In the genomic region with DNA sequence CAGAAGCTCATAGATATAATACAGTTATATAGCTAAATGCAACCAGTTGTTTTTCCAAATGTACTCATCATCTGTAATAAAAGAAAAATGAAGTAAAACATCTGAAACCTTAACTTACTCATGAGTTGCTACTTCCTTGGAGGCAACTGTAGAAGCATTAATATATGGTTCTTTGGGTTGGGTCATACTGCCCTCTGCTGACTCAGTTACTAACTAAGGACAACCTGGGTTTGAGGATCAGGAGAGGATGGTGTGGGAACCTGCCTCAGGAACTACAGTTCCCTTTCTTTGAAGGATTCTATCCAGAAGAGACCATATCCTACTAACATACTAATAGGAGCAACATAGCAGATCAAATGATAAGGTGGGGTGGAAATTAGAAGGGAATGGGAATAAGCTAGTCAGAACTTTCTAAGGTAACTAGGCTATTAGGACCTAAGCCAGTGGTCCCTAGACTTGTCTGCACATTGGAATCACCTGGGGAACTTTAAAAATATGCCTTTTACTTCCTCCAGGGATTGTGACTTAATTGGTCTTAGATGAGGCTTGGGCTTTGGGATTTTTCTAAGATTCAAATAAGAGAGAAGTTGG, we compare ENCODE assay signal across 8 cellular contexts. TPM values are rescaled to one million over a fixed set of nuclear protein-coding genes. Genes with fewer than 3 reads are reported as not detected.
A peak's percentile ranks its signal among the peaks of the same experiment; 100 is the strongest.
DNase-seq lines count a peak whose midpoint lies in the region; ATAC-seq, FAIRE-seq and TF ChIP-seq lines count a peak whose summit lies in the region.

No MANE protein-coding gene starts in this region.

- FAIRE-seq in GM12891 (lab: Jason Lieb, UNC) = peak; percentile 58

- no peak for TF ChIP-seq POLR2A in GM12891 (IDR thresholded peaks at IDR 0.05; ENCODE audit: low read depth, low read length)

- H3K4me2 ChIP-seq in Karpas-422 (ENCODE audit: low read depth, low read length, poor library complexity, severe bottlenecking) = no peak overlapping the region

- no peaks in the 10 kb centered on the region for H3K79me2 ChIP-seq in Karpas-422 (ENCODE audit: low read length)

- TF ChIP-seq CTCF in WTC11 (IDR thresholded peaks at IDR 0.05) (no peak), progenitor cell of endocrine pancreas (IDR thresholded peaks at IDR 0.05; ENCODE audit: unreplicated experiment) (peak; percentile 56)

- no peak overlapping the region for H3K27ac ChIP-seq in CD4-positive, alpha-beta memory T cell (ENCODE audit: low read depth, low read length)
- H3K27ac ChIP-seq in Karpas-422 (ENCODE audit: low read length) = no peak overlapping the region

- peak; percentile 24 to 34 (median 33) for DNase-seq in CD4-positive, alpha-beta memory T cell
- DNase-seq in GM12891 (ENCODE audit: insufficient read length, low spot score) = no peak
- peak; percentile 84 for DNase-seq in Karpas-422
- DNase-seq in WTC11 (ENCODE audit: low spot score) = no peak
- peak; percentile 46 for DNase-seq in fibroblast of the conjunctiva (ENCODE audit: low read depth)
- DNase-seq in progenitor cell of endocrine pancreas (ENCODE audit: low spot score, unreplicated experiment) = no peak
- DNase-seq in effector CD8-positive, alpha-beta T cell (lab: John Stamatoyannopoulos, UW) = no peak

- H3K4me3 ChIP-seq in CD4-positive, alpha-beta memory T cell (ENCODE audit: low read length in 2 of 2) = no peak overlapping the region
- H3K4me3 ChIP-seq in Karpas-422 (ENCODE audit: low read length) = no peak overlapping the region

- no peaks in the 10 kb centered on the region for H3K9me3 ChIP-seq in CD4-positive, alpha-beta memory T cell (ENCODE audit: control insufficient read depth in 1 of 2, low read length in 2 of 2)
- no peaks in the 10 kb centered on the region for H3K9me3 ChIP-seq in Karpas-422 (ENCODE audit: low read length)

- CTCF ChIA-PET in CD4-positive, alpha-beta memory T cell (lab: Charles Lee; ENCODE audit: partially characterized antibody) = interaction anchor here (0.6 to 2.9 kb wide), 7 partner anchors 9 to 319 kb away, joined by 3 to 15 read pairs (median 5); no protein-coding TSS in a partner anchor
- CTCF ChIA-PET in WTC11 (lab: Charles Lee) = interaction anchor here (1.1 kb wide), 1 partner anchor 275 kb away, joined by 3 read pairs; no protein-coding TSS in a partner anchor

- intact Hi-C loops in CD4-positive, alpha-beta memory T cell (cut with micrococcal nuclease) = loop anchor here (1.0 to 5.0 kb wide), 3 partner anchors 89 to 319 kb away; partner anchors contain the start of gene SLC25A28

- POLR2A ChIA-PET in CD4-positive, alpha-beta memory T cell (lab: Charles Lee; ENCODE audit: partially characterized antibody) = no interaction called here
- POLR2A ChIA-PET in WTC11 (lab: Charles Lee) = no interaction called here

- no peaks in the 10 kb centered on the region for H3K27me3 Mint-ChIP-seq in CD4-positive, alpha-beta memory T cell
- H3K27me3 Mint-ChIP-seq in WTC11 (ENCODE audit: low read depth) (no peaks in the 10 kb centered on the region), progenitor cell of endocrine pancreas (no peaks in the 10 kb centered on the region)

- H3K4me3 Mint-ChIP-seq in CD4-positive, alpha-beta memory T cell = no peak overlapping the region
- no peak overlapping the region for H3K4me3 Mint-ChIP-seq in WTC11
- no peak overlapping the region for H3K4me3 Mint-ChIP-seq in progenitor cell of endocrine pancreas (ENCODE audit: low read depth)

- H3K27ac Mint-ChIP-seq in CD4-positive, alpha-beta memory T cell = peak overlapping the region in 2 of 7 donors; percentile 31 to 80
- H3K27ac Mint-ChIP-seq in WTC11 (no peak overlapping the region), progenitor cell of endocrine pancreas (no peak overlapping the region)

- H3K9me2 ChIP-seq in Karpas-422 (replicated peaks; ENCODE audit: insufficient read depth, low read length) = no peaks in the 10 kb centered on the region

- no peaks in the 10 kb centered on the region for H4K20me1 ChIP-seq in Karpas-422 (ENCODE audit: insufficient read depth, low read depth, low read length)

- no peaks in the 10 kb centered on the region for H3K4me1 ChIP-seq in CD4-positive, alpha-beta memory T cell (ENCODE audit: insufficient read depth, low read length)
- H3K4me1 ChIP-seq in Karpas-422 (ENCODE audit: low read length) = no peaks in the 10 kb centered on the region

- H3K4me1 Mint-ChIP-seq in CD4-positive, alpha-beta memory T cell = peaks cover 0 to 2% (median 0%) of the 10 kb centered on the region in 4 donors
- no peaks in the 10 kb centered on the region for H3K4me1 Mint-ChIP-seq in WTC11
- H3K4me1 Mint-ChIP-seq in progenitor cell of endocrine pancreas (ENCODE audit: low read depth) = no peaks in the 10 kb centered on the region

- H3K27me3 ChIP-seq in CD4-positive, alpha-beta memory T cell (ENCODE audit: insufficient read depth, low read length) = no peaks in the 10 kb centered on the region
- no peaks in the 10 kb centered on the region for H3K27me3 ChIP-seq in Karpas-422 (ENCODE audit: low read length)

- H3K9ac ChIP-seq in Karpas-422 (ENCODE audit: low read length) = no peak overlapping the region

- peaks cover 25 to 62% of the 10 kb centered on the region in 2 donors for H3K36me3 Mint-ChIP-seq in CD4-positive, alpha-beta memory T cell
- peaks cover 20% of the 10 kb centered on the region for H3K36me3 Mint-ChIP-seq in WTC11
- H3K36me3 Mint-ChIP-seq in progenitor cell of endocrine pancreas (ENCODE audit: insufficient read depth) = peaks cover 12% of the 10 kb centered on the region

- H3K36me3 ChIP-seq in CD4-positive, alpha-beta memory T cell (ENCODE audit: insufficient read depth, low read length) = peaks cover 22% of the 10 kb centered on the region
- H3K36me3 ChIP-seq in Karpas-422 (ENCODE audit: insufficient read depth, low read length) = peaks cover 32% of the 10 kb centered on the region

- ATAC-seq in WTC11 (peak; percentile 78), HG03139 (IDR thresholded peaks at IDR 0.05; ENCODE audit: unreplicated experiment) (no peak)

- H3K9me3 Mint-ChIP-seq in CD4-positive, alpha-beta memory T cell = no peaks in the 10 kb centered on the region
- no peaks in the 10 kb centered on the region for H3K9me3 Mint-ChIP-seq in WTC11
- H3K9me3 Mint-ChIP-seq in progenitor cell of endocrine pancreas (ENCODE audit: low read depth) = no peaks in the 10 kb centered on the region

- H2AFZ ChIP-seq in Karpas-422 (ENCODE audit: low read length) = no peak overlapping the region

TF ChIP-seq in GM12891, 5 proteins besides CTCF, POLR2A, EP300 and RAD21:
- TF ChIP-seq PAX5 (IDR thresholded peaks at IDR 0.05; ENCODE audit: insufficient read depth, low read length, severe bottlenecking) (no peak), SPI1 (IDR thresholded peaks at IDR 0.05; ENCODE audit: low read depth, low read length) (no peak), POU2F2 (IDR thresholded peaks at IDR 0.05; ENCODE audit: low read depth, low read length) (no peak), TAF1 (IDR thresholded peaks at IDR 0.05; ENCODE audit: low read depth, low read length) (no peak), POLR2AphosphoS5 (IDR thresholded peaks at IDR 0.05; ENCODE audit: low read depth, low read length) (no peak)

TF ChIP-seq in WTC11, 78 proteins besides CTCF, POLR2A, EP300 and RAD21 (continues in another document):
- no peak for TF ChIP-seq ZSCAN18 (CRISPR knock-in tag; IDR thresholded peaks at IDR 0.05)
- TF ChIP-seq, protein P1, sequence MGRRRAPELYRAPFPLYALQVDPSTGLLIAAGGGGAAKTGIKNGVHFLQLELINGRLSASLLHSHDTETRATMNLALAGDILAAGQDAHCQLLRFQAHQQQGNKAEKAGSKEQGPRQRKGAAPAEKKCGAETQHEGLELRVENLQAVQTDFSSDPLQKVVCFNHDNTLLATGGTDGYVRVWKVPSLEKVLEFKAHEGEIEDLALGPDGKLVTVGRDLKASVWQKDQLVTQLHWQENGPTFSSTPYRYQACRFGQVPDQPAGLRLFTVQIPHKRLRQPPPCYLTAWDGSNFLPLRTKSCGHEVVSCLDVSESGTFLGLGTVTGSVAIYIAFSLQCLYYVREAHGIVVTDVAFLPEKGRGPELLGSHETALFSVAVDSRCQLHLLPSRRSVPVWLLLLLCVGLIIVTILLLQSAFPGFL (CRISPR knock-in tag; IDR thresholded peaks at IDR 0.05; ENCODE audit: borderline replicate concordance) = no peak
- TF ChIP-seq CDX4 (CRISPR knock-in tag; IDR thresholded peaks at IDR 0.05; ENCODE audit: borderline replicate concordance) = no peak
- no peak for TF ChIP-seq RORB (CRISPR knock-in tag; IDR thresholded peaks at IDR 0.05)

RNA-seq across cellular contexts. Expression of gene COX15, which starts 20.7 kb away (rescaled TPM):
- 10 to 100 TPM; 31.1 to 32.1 TPM for total RNA-seq in CD4-positive, alpha-beta memory T cell
- 10 to 100 TPM; 26.0 to 31.8 TPM for polyA plus RNA-seq in CD4-positive, alpha-beta memory T cell
- 22.4 TPM for polyA plus RNA-seq in GM12891 (2012; ENCODE audit: low read depth, missing spikeins)
- total RNA-seq in Karpas-422 (2014; rRNA removed; shearing (Covaris generic); ENCODE audit: low replicate concordance) = 45.6 and 53.3 TPM in 2 replicates
- total RNA-seq in WTC11 (2021) = 39.9 to 41.4 TPM (median 40.4 TPM) in 3 replicates
- 45.4 and 46.6 TPM in 2 replicates for total RNA-seq in progenitor cell of endocrine pancreas

RNA-seq across cellular contexts. Expression of gene CUTC, which starts 20.8 kb away (rescaled TPM):
- 10 to 100 TPM; 29.8 to 35.8 TPM for total RNA-seq in CD4-positive, alpha-beta memory T cell
- polyA plus RNA-seq in CD4-positive, alpha-beta memory T cell = 10 to 100 TPM; 53.2 to 88.8 TPM
- 25.6 TPM for polyA plus RNA-seq in GM12891 (2012; ENCODE audit: low read depth, missing spikeins)
- total RNA-seq in Karpas-422 (2014; rRNA removed; shearing (Covaris generic); ENCODE audit: low replicate concordance) = 20.1 and 22.9 TPM in 2 replicates
- 25.8 to 28.6 TPM (median 27.7 TPM) in 3 replicates for total RNA-seq in WTC11 (2021)
- total RNA-seq in progenitor cell of endocrine pancreas = 11.6 and 13.0 TPM in 2 replicates

RNA-seq across cellular contexts. Expression of gene ENTPD7, which starts 51.9 kb away (rescaled TPM):
- 1 to 10 TPM; 3.7 to 3.9 TPM for total RNA-seq in CD4-positive, alpha-beta memory T cell
- polyA plus RNA-seq in CD4-positive, alpha-beta memory T cell = 1 to 10 TPM; 1.7 to 2.2 TPM
- 0.94 TPM for polyA plus RNA-seq in GM12891 (2012; ENCODE audit: low read depth, missing spikeins)
- 4.9 TPM in 2 replicates for total RNA-seq in Karpas-422 (2014; rRNA removed; shearing (Covaris generic); ENCODE audit: low replicate concordance)
- total RNA-seq in WTC11 (2021) (10.2 to 11.4 TPM (median 11.2 TPM) in 3 replicates), progenitor cell of endocrine pancreas (29.1 and 31.2 TPM in 2 replicates)

Comparison
In these comparisons a context has a peak if more than half of its experiments do, and no peak if none do; other contexts are left out.
1. DNase-seq: peak in CD4-positive, alpha-beta memory T cell (5 of 5), Karpas-422 (single experiment) and fibroblast of the conjunctiva (single experiment); none in GM12891 (single experiment), WTC11 (single experiment), progenitor cell of endocrine pancreas (single experiment) and effector CD8-positive, alpha-beta T cell (single experiment).